In genomic region chr4:32249040-32249439, GRCh38 we compare ENCODE assay signal across 27 cellular contexts.
"Had no signal": no experiment of that assay in that cellular context is flagged by ENCODE, and none has a peak within 500 bp of the region (broad histone marks: within the 10 kb centered on the region; RNA-seq: fewer than 3 reads in every experiment).

No MANE protein-coding gene starts in this region.

- DNase-seq: hippocampal formation; kidney; left colon; left lung; lower lobe of right lung; mammary epithelial cell; mesenchymal stem cell; natural killer cell; nephron progenitor cell; ovary; retina; right cardiac atrium; stimulated activated CD4-positive, alpha-beta T cell treated with anti-CD3 and anti-CD28 coated beads, Interleukin-12 subunit alpha, Interleukin-12 subunit beta, amount 100 ng/mL, for 4 hours; stimulated activated CD4-positive, alpha-beta T cell treated with anti-CD3 and anti-CD28 coated beads, Interleukin-15, amount 100 ng/mL, for 24 hours; stimulated activated CD4-positive, alpha-beta T cell treated with anti-CD3 and anti-CD28 coated beads, Interleukin-2, amount 100 ng/mL, for 24 hours; stimulated activated CD4-positive, alpha-beta T cell treated with anti-CD3 and anti-CD28 coated beads, Interleukin-4, amount 100 ng/mL, for 1 hour; stimulated activated naive B cell treated with anti-CD40 and anti-IgM and Interleukin-4, amounts not matched to agents 10 μg/mL and 1 μg/mL and 100 μg/mL, for 72 hours; stimulated activated naive CD8-positive, alpha-beta T cell treated with anti-CD3 and anti-CD28 coated beads, Interleukin-15, Interleukin-2, amounts not matched to agents 100 U/mL and 50 U/mL, for 24 hours; stomach; testis; thyroid gland; transverse colon; upper lobe of left lung had no signal

- H3K27me3 ChIP-seq: left lung, ovary, stomach, testis, thyroid gland, transverse colon, upper lobe of left lung, vagina had no signal

- H3K27ac ChIP-seq: left lung, lower lobe of right lung, ovary, prostate gland, skin epidermis, stomach, testis, thyroid gland, transverse colon, upper lobe of left lung, vagina had no signal

- H3K4me1 ChIP-seq: left lung, lower lobe of right lung, prostate gland, stomach, testis, thyroid gland, transverse colon, upper lobe of left lung, vagina had no signal

- H3K9me3 Mint-ChIP-seq: nephron progenitor cell had no signal

- H3K9me3 ChIP-seq: left lung, lower lobe of right lung, ovary, prostate gland, stomach, testis, thyroid gland, transverse colon, upper lobe of left lung, vagina had no signal

- H3K27ac Mint-ChIP-seq: natural killer cell; nephron progenitor cell; stimulated activated naive B cell treated with anti-CD40 and anti-IgM and Interleukin-4, amounts not matched to agents 10 μg/mL and 1 μg/mL and 100 μg/mL, for 72 hours had no signal

- H3K27me3 Mint-ChIP-seq: stimulated activated naive B cell treated with anti-CD40 and anti-IgM and Interleukin-4, amounts not matched to agents 10 μg/mL and 1 μg/mL and 100 μg/mL, for 72 hours had no signal

- H3K4me1 Mint-ChIP-seq: natural killer cell; nephron progenitor cell; stimulated activated naive B cell treated with anti-CD40 and anti-IgM and Interleukin-4, amounts not matched to agents 10 μg/mL and 1 μg/mL and 100 μg/mL, for 72 hours had no signal

- H3K4me3 ChIP-seq: left lung, lower lobe of right lung, ovary, prostate gland, skin epidermis, stomach, testis, thyroid gland, transverse colon, upper lobe of left lung, vagina had no signal

- H3K36me3 Mint-ChIP-seq: natural killer cell; stimulated activated naive B cell treated with anti-CD40 and anti-IgM and Interleukin-4, amounts not matched to agents 10 μg/mL and 1 μg/mL and 100 μg/mL, for 72 hours had no signal

- FAIRE-seq: kidney had no signal

- H3K36me3 ChIP-seq: left lung, lower lobe of right lung, ovary, prostate gland, stomach, thyroid gland, transverse colon, upper lobe of left lung, vagina had no signal

- H3K4me3 Mint-ChIP-seq: natural killer cell; nephron progenitor cell; stimulated activated naive B cell treated with anti-CD40 and anti-IgM and Interleukin-4, amounts not matched to agents 10 μg/mL and 1 μg/mL and 100 μg/mL, for 72 hours had no signal

- ATAC-seq: left colon; left lung; lower lobe of right lung; natural killer cell; right cardiac atrium; sciatic nerve; stimulated activated naive B cell treated with anti-CD40 and anti-IgM and Interleukin-4, amounts not matched to agents 10 μg/mL and 1 μg/mL and 100 μg/mL, for 72 hours; stimulated activated naive CD8-positive, alpha-beta T cell treated with anti-CD3 and anti-CD28 coated beads, Interleukin-15, Interleukin-2, amounts not matched to agents 100 U/mL and 50 U/mL, for 24 hours had no signal
